Comparison of ENCODE assay signal across 11 cellular contexts in the genomic region with DNA sequence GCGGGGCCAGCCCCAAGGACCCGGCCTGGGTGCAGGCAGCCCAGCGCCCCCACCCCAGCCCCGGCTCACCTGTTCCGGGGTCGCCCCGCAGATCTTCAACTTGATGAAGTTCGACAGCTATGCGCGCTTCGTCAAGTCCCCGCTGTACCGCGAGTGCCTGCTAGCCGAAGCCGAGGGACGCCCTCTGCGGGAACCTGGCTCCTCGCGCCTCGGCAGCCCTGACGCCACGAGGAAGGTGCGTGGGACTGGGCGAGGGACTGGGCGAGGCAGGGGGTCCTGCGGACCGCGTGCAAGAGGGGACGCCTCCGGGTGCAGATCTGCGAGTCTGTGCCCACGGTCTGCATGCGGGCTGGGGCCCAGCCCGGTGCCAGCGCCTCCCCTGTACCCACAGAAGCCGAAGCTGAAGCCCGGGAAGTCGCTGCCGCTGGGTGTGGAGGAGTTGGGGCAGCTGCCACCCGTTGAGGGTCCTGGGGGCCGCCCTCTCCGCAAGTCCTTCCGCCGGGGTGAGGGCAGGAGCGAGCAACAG. TPM values are rescaled to one million over a fixed set of nuclear protein-coding genes. Genes with fewer than 3 reads are reported as not detected.
DNase-seq lines count a peak whose midpoint lies in the region; TF ChIP-seq lines count a peak whose summit lies in the region.
"Had no signal": no experiment of that assay in that cellular context is flagged by ENCODE, and none has a peak within 500 bp of the region (broad histone marks: within the 10 kb centered on the region; RNA-seq: fewer than 3 reads in every experiment).

No MANE protein-coding gene starts in this region.

- peaks cover 3% of the 10 kb centered on the region for H3K9me3 ChIP-seq in thymus (ENCODE audit: control insufficient read depth)

- H3K27me3 Mint-ChIP-seq in mesothelial cell of epicardium (ENCODE audit: low read depth) = no peaks in the 10 kb centered on the region

- WGBS in thymus = 93% methylated on average over 46 of the region's 46 CpGs

- H3K4me1 Mint-ChIP-seq in mesothelial cell of epicardium = peaks cover 26% of the 10 kb centered on the region

- H3K27ac Mint-ChIP-seq in mesothelial cell of epicardium = no peak overlapping the region
- H3K27ac Mint-ChIP-seq: activated naive CD4-positive, alpha-beta T cell treated with anti-CD3 and anti-CD28 coated beads for 36 hours had no signal

- no peaks in the 10 kb centered on the region for H3K27me3 ChIP-seq in thymus (ENCODE audit: control insufficient read depth, insufficient read depth)

- peak overlapping the region; percentile 88 for H3K4me3 Mint-ChIP-seq in mesothelial cell of epicardium
- H3K4me3 Mint-ChIP-seq: activated naive CD4-positive, alpha-beta T cell treated with anti-CD3 and anti-CD28 coated beads for 36 hours had no signal

- H3K4me3 ChIP-seq in epithelial cell of proximal tubule (ENCODE audit: low read depth, low read length) = peak overlapping the region; percentile 58
- H3K4me3 ChIP-seq in thymus (ENCODE audit: low read length) = no peak overlapping the region

- H3K9me3 Mint-ChIP-seq in mesothelial cell of epicardium = no peaks in the 10 kb centered on the region
- H3K9me3 Mint-ChIP-seq: activated naive CD4-positive, alpha-beta T cell treated with anti-CD3 and anti-CD28 coated beads for 36 hours had no signal

- peaks cover 75% of the 10 kb centered on the region for H3K36me3 ChIP-seq in thymus (ENCODE audit: control insufficient read depth, insufficient read depth)

- TF ChIP-seq CTCF in epithelial cell of proximal tubule (conservative IDR thresholded peaks at IDR 0.05; ENCODE audit: low read depth, low read length) (peak; percentile 15), mesothelial cell of epicardium (IDR thresholded peaks at IDR 0.05; ENCODE audit: unreplicated experiment) (no peak)

- no peak for TF ChIP-seq EP300 in Ishikawa (IDR thresholded peaks at IDR 0.05; ENCODE audit: borderline replicate concordance)

- DNase-seq in epithelial cell of proximal tubule (ENCODE audit: low read depth) (no peak), mesothelial cell of epicardium (ENCODE audit: low spot score in 2 of 2, unreplicated experiment in 2 of 2) (no peak), NCI-H774 (lab: John Stamatoyannopoulos, UW) (no peak), T-helper 2 cell (no peak)
- no peak for DNase-seq in effector CD4-positive, alpha-beta T cell
- no peak for DNase-seq in activated CD8-positive, alpha-beta memory T cell treated with anti-CD3 and anti-CD28 coated beads, Interleukin-2, amount 50 U/mL, for 4 hours
- DNase-seq: activated naive CD4-positive, alpha-beta T cell treated with anti-CD3 and anti-CD28 coated beads for 36 hours; stimulated activated CD4-positive, alpha-beta T cell treated with anti-CD3 and anti-CD28 coated beads, Interleukin-4, amount 100 ng/mL, for 1 hour had no signal

- H3K4me1 ChIP-seq in thymus (ENCODE audit: control insufficient read depth, insufficient read depth, low read length) = peaks cover 14% of the 10 kb centered on the region

- TF ChIP-seq RAD21 in Ishikawa (IDR thresholded peaks at IDR 0.05; ENCODE audit: low read depth) = no peak

- no peaks in the 10 kb centered on the region for H3K36me3 Mint-ChIP-seq in mesothelial cell of epicardium

- H3K27ac ChIP-seq in thymus (ENCODE audit: low read depth) = peak overlapping the region; percentile 8

TF ChIP-seq in Ishikawa, 13 proteins besides CTCF, POLR2A, EP300 and RAD21:
- TF ChIP-seq FOXM1 (IDR thresholded peaks at IDR 0.05; ENCODE audit: borderline replicate concordance, low read depth) (no peak), TCF12 (IDR thresholded peaks at IDR 0.05; ENCODE audit: low read depth) (no peak), TEAD4 (IDR thresholded peaks at IDR 0.05) (no peak), TAF1 (IDR thresholded peaks at IDR 0.05; ENCODE audit: low read depth) (no peak), EGR1 (IDR thresholded peaks at IDR 0.05) (no peak), YY1 (IDR thresholded peaks at IDR 0.05; ENCODE audit: low read depth) (no peak), ZBTB7A (IDR thresholded peaks at IDR 0.05; ENCODE audit: low read depth) (peak; percentile 51; the same call in 1 of the 2 replicates), CEBPB (IDR thresholded peaks at IDR 0.05) (no peak), CREB1 (IDR thresholded peaks at IDR 0.05; ENCODE audit: low read depth) (no peak), NFIC (IDR thresholded peaks at IDR 0.05) (no peak)
- TF ChIP-seq, protein P1, sequence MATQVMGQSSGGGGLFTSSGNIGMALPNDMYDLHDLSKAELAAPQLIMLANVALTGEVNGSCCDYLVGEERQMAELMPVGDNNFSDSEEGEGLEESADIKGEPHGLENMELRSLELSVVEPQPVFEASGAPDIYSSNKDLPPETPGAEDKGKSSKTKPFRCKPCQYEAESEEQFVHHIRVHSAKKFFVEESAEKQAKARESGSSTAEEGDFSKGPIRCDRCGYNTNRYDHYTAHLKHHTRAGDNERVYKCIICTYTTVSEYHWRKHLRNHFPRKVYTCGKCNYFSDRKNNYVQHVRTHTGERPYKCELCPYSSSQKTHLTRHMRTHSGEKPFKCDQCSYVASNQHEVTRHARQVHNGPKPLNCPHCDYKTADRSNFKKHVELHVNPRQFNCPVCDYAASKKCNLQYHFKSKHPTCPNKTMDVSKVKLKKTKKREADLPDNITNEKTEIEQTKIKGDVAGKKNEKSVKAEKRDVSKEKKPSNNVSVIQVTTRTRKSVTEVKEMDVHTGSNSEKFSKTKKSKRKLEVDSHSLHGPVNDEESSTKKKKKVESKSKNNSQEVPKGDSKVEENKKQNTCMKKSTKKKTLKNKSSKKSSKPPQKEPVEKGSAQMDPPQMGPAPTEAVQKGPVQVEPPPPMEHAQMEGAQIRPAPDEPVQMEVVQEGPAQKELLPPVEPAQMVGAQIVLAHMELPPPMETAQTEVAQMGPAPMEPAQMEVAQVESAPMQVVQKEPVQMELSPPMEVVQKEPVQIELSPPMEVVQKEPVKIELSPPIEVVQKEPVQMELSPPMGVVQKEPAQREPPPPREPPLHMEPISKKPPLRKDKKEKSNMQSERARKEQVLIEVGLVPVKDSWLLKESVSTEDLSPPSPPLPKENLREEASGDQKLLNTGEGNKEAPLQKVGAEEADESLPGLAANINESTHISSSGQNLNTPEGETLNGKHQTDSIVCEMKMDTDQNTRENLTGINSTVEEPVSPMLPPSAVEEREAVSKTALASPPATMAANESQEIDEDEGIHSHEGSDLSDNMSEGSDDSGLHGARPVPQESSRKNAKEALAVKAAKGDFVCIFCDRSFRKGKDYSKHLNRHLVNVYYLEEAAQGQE (IDR thresholded peaks at IDR 0.05; ENCODE audit: low read depth) = no peak
- TF ChIP-seq, protein P2, sequence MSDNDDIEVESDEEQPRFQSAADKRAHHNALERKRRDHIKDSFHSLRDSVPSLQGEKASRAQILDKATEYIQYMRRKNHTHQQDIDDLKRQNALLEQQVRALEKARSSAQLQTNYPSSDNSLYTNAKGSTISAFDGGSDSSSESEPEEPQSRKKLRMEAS (IDR thresholded peaks at IDR 0.05) = peak; percentile 100
- TF ChIP-seq, protein P3, sequence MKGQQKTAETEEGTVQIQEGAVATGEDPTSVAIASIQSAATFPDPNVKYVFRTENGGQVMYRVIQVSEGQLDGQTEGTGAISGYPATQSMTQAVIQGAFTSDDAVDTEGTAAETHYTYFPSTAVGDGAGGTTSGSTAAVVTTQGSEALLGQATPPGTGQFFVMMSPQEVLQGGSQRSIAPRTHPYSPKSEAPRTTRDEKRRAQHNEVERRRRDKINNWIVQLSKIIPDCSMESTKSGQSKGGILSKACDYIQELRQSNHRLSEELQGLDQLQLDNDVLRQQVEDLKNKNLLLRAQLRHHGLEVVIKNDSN (IDR thresholded peaks at IDR 0.05) = no peak

RNA-seq across cellular contexts. Expression of a gene that starts 9.7 kb away (rescaled TPM):
- total RNA-seq in epithelial cell of proximal tubule (17.1 and 19.6 TPM in 2 replicates), mesothelial cell of epicardium (13.5 to 16.1 TPM (median 14.1 TPM) in 3 replicates)
- polyA plus RNA-seq in thymus = 52.7 TPM

RNA-seq across cellular contexts. Expression of a gene that starts 15.9 kb away (rescaled TPM):
- total RNA-seq in epithelial cell of proximal tubule = 252 and 266 TPM in 2 replicates
- 85.4 to 87.2 TPM (median 87.0 TPM) in 3 replicates for total RNA-seq in mesothelial cell of epicardium
- 95.3 TPM for polyA plus RNA-seq in thymus

RNA-seq across cellular contexts. Expression of a gene that starts 16.8 kb away (rescaled TPM):
- total RNA-seq in epithelial cell of proximal tubule (not detected in 2 replicates), mesothelial cell of epicardium (not detected in 3 replicates)
- polyA plus RNA-seq in thymus = 0.02 TPM
- total RNA-seq: activated naive CD4-positive, alpha-beta T cell treated with anti-CD3 and anti-CD28 coated beads for 36 hours; T-helper 1 cell treated with Interleukin-12 subunit alpha and Interleukin-12 subunit beta and Interleukin-4 antibody, amounts not matched to agents 30 ng/mL and 1 ng/mL, for 36 hours had no signal

RNA-seq across cellular contexts. Expression of a gene that starts 33.1 kb away (rescaled TPM):
- total RNA-seq in epithelial cell of proximal tubule (not detected in 2 replicates), mesothelial cell of epicardium (not detected in 3 replicates)
- not detected for polyA plus RNA-seq in thymus
- total RNA-seq: activated naive CD4-positive, alpha-beta T cell treated with anti-CD3 and anti-CD28 coated beads for 36 hours; T-helper 1 cell treated with Interleukin-12 subunit alpha and Interleukin-12 subunit beta and Interleukin-4 antibody, amounts not matched to agents 30 ng/mL and 1 ng/mL, for 36 hours had no signal

RNA-seq across cellular contexts. Expression of a gene that starts 42.0 kb away (rescaled TPM):
- total RNA-seq in epithelial cell of proximal tubule = 9.2 and 12.9 TPM in 2 replicates
- 2.1 to 2.7 TPM (median 2.3 TPM) in 3 replicates for total RNA-seq in mesothelial cell of epicardium
- polyA plus RNA-seq in thymus = 1.2 TPM
